ENCODE assay signal across 11 cellular contexts in the genomic region with DNA sequence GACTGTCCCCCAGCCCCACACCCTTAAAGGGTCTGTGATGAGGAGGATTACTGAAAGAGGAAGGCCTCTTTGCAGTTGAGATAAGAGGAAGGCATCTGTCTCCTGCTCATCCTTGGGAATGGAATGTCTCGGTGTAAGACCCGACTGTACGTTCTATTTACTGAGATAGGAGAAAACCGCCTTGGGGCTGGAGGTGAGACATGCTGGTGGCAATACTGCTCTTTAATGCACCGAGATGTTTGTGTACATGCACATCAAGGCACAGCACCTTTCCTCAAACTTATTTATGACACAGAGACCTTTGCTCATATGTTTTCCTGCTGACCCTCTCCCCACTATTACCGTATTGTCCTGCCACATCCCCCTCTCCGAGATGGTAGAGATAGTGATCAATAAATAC. TPM values are rescaled to one million over a fixed set of nuclear protein-coding genes. Genes with fewer than 3 reads are reported as not detected.
"Had no signal": no experiment of that assay in that cellular context is flagged by ENCODE, and none has a peak within 500 bp of the region (broad histone marks: within the 10 kb centered on the region; RNA-seq: fewer than 3 reads in every experiment).

No MANE protein-coding gene starts in this region.

RNA-seq across cellular contexts. Expression of gene CFAP126, which starts 45.4 kb away (rescaled TPM):
- total RNA-seq: stomach, subcutaneous adipose tissue, suprapubic skin, thoracic aorta, thyroid gland, transverse colon, upper lobe of right lung, ureter, urinary bladder, uterus, vagina had no signal
- polyA plus RNA-seq: stomach, urinary bladder had no signal
